Comparison of ENCODE assay signal across 17 cellular contexts in the genomic region with DNA sequence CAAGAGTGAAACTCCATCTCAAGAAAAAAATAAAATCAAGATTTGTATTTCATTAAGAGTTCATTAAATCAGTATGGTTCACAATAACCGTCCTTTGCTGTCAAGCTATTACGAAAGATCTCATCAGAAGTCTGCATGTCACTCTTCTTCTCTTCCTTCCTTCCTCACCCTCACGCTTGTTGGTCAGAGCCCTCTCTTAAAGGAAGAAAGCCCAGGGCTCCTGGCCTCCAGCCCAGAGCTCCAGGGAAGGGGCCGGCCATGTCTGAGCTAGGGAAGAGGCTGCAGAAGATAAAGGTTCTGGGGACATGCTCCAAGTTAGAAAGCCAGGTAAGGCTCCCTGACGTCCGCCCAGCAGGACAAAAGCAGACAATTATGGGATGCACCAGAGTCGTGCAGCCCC. TPM values are rescaled to one million over a fixed set of nuclear protein-coding genes. Genes with fewer than 3 reads are reported as not detected.
"Had no signal": no experiment of that assay in that cellular context is flagged by ENCODE, and none has a peak within 500 bp of the region (broad histone marks: within the 10 kb centered on the region; RNA-seq: fewer than 3 reads in every experiment).

No MANE protein-coding gene starts in this region.

- DNase-seq: activated CD4-positive, alpha-beta T cell treated with anti-CD3 and anti-CD28 coated beads for 1 hour; activated effector memory CD4-positive, alpha-beta T cell treated with anti-CD3 and anti-CD28 coated beads, Interleukin-2, amount 50 U/mL, for 16 hours; activated T-cell treated with anti-CD3 and anti-CD28 coated beads, Interleukin-2, amount 50 U/mL, for 4 hours; amygdala; brain microvascular endothelial cell; cerebellar nuclear complex; kidney; mesendoderm; stomach had no signal

- H3K27me3 Mint-ChIP-seq: activated naive CD8-positive, alpha-beta T cell had no signal

- H3K4me1 ChIP-seq: pancreas had no signal

- H3K79me2 ChIP-seq: hepatocyte had no signal

- H3K4me3 Mint-ChIP-seq: activated CD4-positive, alpha-beta memory T cell treated with anti-CD3 and anti-CD28 coated beads for 36 hours; activated naive CD8-positive, alpha-beta T cell; activated T-cell treated with anti-CD3 and anti-CD28 coated beads, Interleukin-2, amount 50 U/mL, for 4 hours; dendritic cell treated with granulocyte-macrophage colony-stimulating factor and Interleukin-4, amounts not matched to agents 40 ng/mL and 50 ng/mL, for 4 days; neural crest cell had no signal

- H3K36me3 ChIP-seq: brain microvascular endothelial cell, pancreas, stomach had no signal

- H3K27ac ChIP-seq: brain microvascular endothelial cell, hepatocyte, pancreas, skin epidermis, stomach had no signal

- FAIRE-seq: kidney, pancreas had no signal

- H3K27me3 ChIP-seq: brain microvascular endothelial cell, hepatocyte, pancreas had no signal

- ATAC-seq: activated T-cell treated with anti-CD3 and anti-CD28 coated beads, Interleukin-2, amount 50 U/mL, for 4 hours; pancreas had no signal

- H3K36me3 Mint-ChIP-seq: activated CD4-positive, alpha-beta memory T cell treated with anti-CD3 and anti-CD28 coated beads for 36 hours; activated naive CD8-positive, alpha-beta T cell had no signal

- H2AFZ ChIP-seq: hepatocyte had no signal

- H3K9me3 Mint-ChIP-seq: activated CD4-positive, alpha-beta memory T cell treated with anti-CD3 and anti-CD28 coated beads for 36 hours; activated T-cell treated with anti-CD3 and anti-CD28 coated beads, Interleukin-2, amount 50 U/mL, for 4 hours; dendritic cell treated with granulocyte-macrophage colony-stimulating factor and Interleukin-4, amounts not matched to agents 40 ng/mL and 50 ng/mL, for 4 days; neural crest cell had no signal

- H3K4me2 ChIP-seq: hepatocyte had no signal

- H3K4me3 ChIP-seq: hepatocyte, pancreas, skin epidermis, stomach had no signal

- H3K27ac Mint-ChIP-seq: activated CD4-positive, alpha-beta memory T cell treated with anti-CD3 and anti-CD28 coated beads for 36 hours; activated naive CD8-positive, alpha-beta T cell; dendritic cell treated with granulocyte-macrophage colony-stimulating factor and Interleukin-4, amounts not matched to agents 40 ng/mL and 50 ng/mL, for 4 days had no signal

- H3K9me3 ChIP-seq: pancreas, stomach had no signal

RNA-seq across cellular contexts. Expression of a gene that starts 43.1 kb away (rescaled TPM):
- total RNA-seq: activated CD4-positive, alpha-beta memory T cell treated with anti-CD3 and anti-CD28 coated beads for 36 hours; kidney; renal cortical epithelial cell had no signal
